ENCODE assay signal across 9 cellular contexts in the genomic region with DNA sequence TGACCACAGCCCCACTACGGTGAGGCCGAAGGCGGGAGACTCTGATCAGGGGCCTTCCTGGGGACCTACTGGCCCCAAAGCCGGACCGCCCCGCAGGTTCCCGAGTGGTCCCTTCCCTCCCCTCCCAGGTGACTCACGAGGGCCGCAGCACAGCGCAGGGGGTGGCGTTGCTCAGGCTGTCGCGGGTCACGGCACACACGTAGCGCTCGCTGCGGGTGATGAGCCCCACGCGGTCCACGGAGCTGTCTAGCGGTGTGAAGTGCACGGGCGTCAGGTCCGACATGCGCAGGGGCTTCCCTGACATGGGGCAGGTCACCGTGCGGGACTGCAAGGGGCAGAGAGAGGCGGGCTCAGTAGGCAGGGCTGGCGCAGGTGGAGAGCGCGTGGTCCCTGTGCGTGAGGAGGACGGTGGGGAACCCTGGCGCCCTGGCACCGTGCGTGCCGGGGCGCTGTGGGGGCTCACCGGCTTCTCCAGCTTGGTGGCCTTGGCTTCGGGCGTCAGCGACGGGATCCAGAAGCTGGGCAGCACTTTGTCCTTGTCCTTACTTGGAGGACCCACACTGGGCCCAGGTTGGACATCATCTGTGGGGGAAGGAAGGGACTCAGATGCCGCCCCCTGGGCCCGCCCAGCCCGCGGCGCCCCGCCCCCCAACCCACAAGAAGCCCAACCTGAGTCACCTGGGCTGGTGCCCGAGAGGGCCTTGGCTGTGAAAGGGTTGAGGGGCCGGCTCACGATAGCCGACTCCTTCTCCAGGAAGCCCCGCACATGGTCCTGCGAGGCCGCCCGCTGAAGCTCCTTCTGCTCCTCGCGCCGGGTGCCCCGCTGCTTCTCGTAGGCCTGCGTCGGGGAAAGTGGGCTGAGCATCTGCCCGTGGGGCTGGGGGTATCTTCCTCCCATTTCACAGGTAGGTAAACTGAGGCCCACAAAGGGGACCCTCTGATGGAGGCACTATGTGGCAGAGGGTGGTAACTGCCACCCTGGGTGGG. TPM values are rescaled to one million over a fixed set of nuclear protein-coding genes. Genes with fewer than 3 reads are reported as not detected.
DNase-seq lines count a peak whose midpoint lies in the region; ATAC-seq, FAIRE-seq and TF ChIP-seq lines count a peak whose summit lies in the region.
"Had no signal": no experiment of that assay in that cellular context is flagged by ENCODE, and none has a peak within 500 bp of the region (broad histone marks: within the 10 kb centered on the region; RNA-seq: fewer than 3 reads in every experiment).

No MANE protein-coding gene starts in this region.

- ATAC-seq in HepG2: no peak
- ATAC-seq in right lobe of liver: no peak
- ATAC-seq in GM18861 (IDR thresholded peaks at IDR 0.05; ENCODE audit: unreplicated experiment): no peak

- no peaks in the 10 kb centered on the region for H3K79me2 ChIP-seq in HepG2 (ENCODE audit: insufficient read depth, low read length)

- intact Hi-C loops in HepG2 (cut with micrococcal nuclease; ENCODE audit: unreplicated experiment): no loop called here
- intact Hi-C loops in right lobe of liver (cut with DNase I): no loop called here
- intact Hi-C loops in kidney (cut with DNase I): no loop called here
- intact Hi-C loops in lower leg skin (cut with DNase I; ENCODE audit: low total_unique reads): no loop called here

- H3K36me3 ChIP-seq in HepG2 (replicated peaks in 1 of 2; ENCODE audit: control insufficient read depth in 1 of 2, insufficient read depth in 2 of 2, low read length in 2 of 2) (peaks cover 18 to 46% of the 10 kb centered on the region in 2 experiments), right lobe of liver (peaks cover 0 to 28% (median 12%) of the 10 kb centered on the region in 4 donors), kidney (ENCODE audit: control insufficient read depth in 1 of 2, insufficient read depth in 2 of 2, low read length in 2 of 2) (peaks cover 15 to 28% of the 10 kb centered on the region in 2 donors)

- over 99% methylated on average over 39 of the region's 66 CpGs for WGBS in HepG2 (ENCODE audit: low lambda C conversion rate)
- no CpG with 5 or more reads among the region's 66 CpGs for WGBS in right lobe of liver (ENCODE audit: insufficient coverage, low coverage, low lambda C conversion rate, missing lambda C conversion rate)
- 86 to 87% methylated on average over 36 to 66 of the region's 66 CpGs for WGBS in lower leg skin, 2 donors

- peaks cover 86% of the 10 kb centered on the region for H3K4me1 Mint-ChIP-seq in activated naive CD4-positive, alpha-beta T cell treated with anti-CD3 and anti-CD28 coated beads, Interleukin-2, amount 10 ng/mL, durations not matched to agents 7 days and 5 days

- H3K4me3 ChIP-seq in HepG2 (replicated peaks in 1 of 3; ENCODE audit: insufficient read depth in 1 of 3, low read depth in 2 of 3, low read length in 3 of 3): no peak overlapping the region
- H3K4me3 ChIP-seq in right lobe of liver: no peak overlapping the region
- H3K4me3 ChIP-seq in kidney (ENCODE audit: low read length in 2 of 2): no peak overlapping the region
- H3K4me3 ChIP-seq in lower leg skin (ENCODE audit: low read depth, poor library complexity, severe bottlenecking): no peak overlapping the region

- FAIRE-seq in HepG2 (lab: Jason Lieb, UNC) (no peak), kidney (lab: Jason Lieb, UNC) (no peak)

- H3K27me3 ChIP-seq in HepG2 (ENCODE audit: control insufficient read depth in 1 of 2, insufficient read depth in 2 of 2, low read length in 2 of 2) (no peaks in the 10 kb centered on the region), right lobe of liver (no peaks in the 10 kb centered on the region)

- H3K9ac ChIP-seq in HepG2 (ENCODE audit: insufficient read depth, low read depth, low read length) (no peak overlapping the region), kidney (ENCODE audit: low read length in 2 of 2) (no peak overlapping the region)

- H3K9me3 Mint-ChIP-seq in activated naive CD4-positive, alpha-beta T cell treated with anti-CD3 and anti-CD28 coated beads, Interleukin-2, amount 10 ng/mL, durations not matched to agents 7 days and 5 days: no peaks in the 10 kb centered on the region

- POLR2A ChIA-PET in HepG2 (lab: Yijun Ruan, JAX): no interaction called here

- no peak for TF ChIP-seq EP300 in HepG2 (IDR thresholded peaks at IDR 0.05; ENCODE audit: low read depth in 2 of 2, low read length in 2 of 2)
- TF ChIP-seq EP300 in HepG2 (CRISPR knock-in tag; IDR thresholded peaks at IDR 0.05; ENCODE audit: borderline replicate concordance): no peak

- H2AFZ ChIP-seq in HepG2 (ENCODE audit: low read length): no peak overlapping the region

- H3K4me3 Mint-ChIP-seq in activated naive CD4-positive, alpha-beta T cell treated with anti-CD3 and anti-CD28 coated beads, Interleukin-2, amount 10 ng/mL, durations not matched to agents 7 days and 5 days: peak overlapping the region; percentile 94

- no peak overlapping the region for H3K27ac ChIP-seq in HepG2 (ENCODE audit: extremely low read length, insufficient read depth, low read length)
- H3K27ac ChIP-seq in right lobe of liver: no peak overlapping the region
- no peak overlapping the region for H3K27ac ChIP-seq in kidney (ENCODE audit: low read depth in 2 of 2, low read length in 2 of 2)
- H3K27ac ChIP-seq in substantia nigra (ENCODE audit: low read depth, low read length, poor library complexity, severe bottlenecking): peak overlapping the region; percentile 35

- H3K27me3 Mint-ChIP-seq in activated naive CD4-positive, alpha-beta T cell treated with anti-CD3 and anti-CD28 coated beads, Interleukin-2, amount 10 ng/mL, durations not matched to agents 7 days and 5 days: no peaks in the 10 kb centered on the region

- peaks cover 38% of the 10 kb centered on the region for H3K4me1 ChIP-seq in HepG2 (ENCODE audit: insufficient read depth, low read length)
- peaks cover 0 to 18% (median 0%) of the 10 kb centered on the region in 4 donors for H3K4me1 ChIP-seq in right lobe of liver
- peaks cover 0 to 2% of the 10 kb centered on the region in 2 donors for H3K4me1 ChIP-seq in kidney (ENCODE audit: control insufficient read depth in 1 of 2, insufficient read depth in 1 of 2, low read depth in 1 of 2, low read length in 2 of 2)

- peaks cover 72% of the 10 kb centered on the region for H3K36me3 Mint-ChIP-seq in activated naive CD4-positive, alpha-beta T cell treated with anti-CD3 and anti-CD28 coated beads, Interleukin-2, amount 10 ng/mL, durations not matched to agents 7 days and 5 days

- no peak for TF ChIP-seq POLR2A in HepG2 (IDR thresholded peaks at IDR 0.05; ENCODE audit: insufficient read depth in 1 of 2, low read depth in 2 of 2, low read length in 2 of 2)
- no peak for TF ChIP-seq POLR2A in right lobe of liver (IDR thresholded peaks at IDR 0.05)
- TF ChIP-seq POLR2A in lower leg skin (IDR thresholded peaks at IDR 0.05): no peak

- in situ Hi-C loops in HepG2 (cut with HindIII; ENCODE audit: extremely low pct_ligation_motif_present, low pct_unique_long_range_greater_than_20kb): no loop called here

- TF ChIP-seq RAD21 in HepG2 (CRISPR knock-in tag; IDR thresholded peaks at IDR 0.05): no peak

- H4K20me1 ChIP-seq in HepG2 (ENCODE audit: insufficient read depth, low read length): no peaks in the 10 kb centered on the region

- DNase-seq in HepG2 (ENCODE audit: low spot score) (no peak), right lobe of liver (no peak), kidney (peak; percentile 79), substantia nigra (lab: John Stamatoyannopoulos, UW) (no peak), lower leg skin (ENCODE audit: low spot score in 2 of 2) (no peak), hippocampal formation (lab: John Stamatoyannopoulos, UW) (no peak)
- peak; percentile 57 for DNase-seq in activated naive CD4-positive, alpha-beta T cell treated with anti-CD3 and anti-CD28 coated beads, Interleukin-2, amount 10 ng/mL, durations not matched to agents 7 days and 5 days

- H3K9me3 ChIP-seq in HepG2 (ENCODE audit: low read length) (no peaks in the 10 kb centered on the region), right lobe of liver (no peaks in the 10 kb centered on the region), kidney (ENCODE audit: control insufficient read depth in 1 of 2, low read length in 2 of 2) (no peaks in the 10 kb centered on the region)

- H3K4me2 ChIP-seq in HepG2 (ENCODE audit: low read depth, low read length): no peak overlapping the region

- no TSS peak for BruUV-seq in HepG2 (replicated peaks; lab: Mats Ljungman, UMichigan)

- TF ChIP-seq CTCF in HepG2 (CRISPR knock-in tag; IDR thresholded peaks at IDR 0.05): no peak
- TF ChIP-seq CTCF in right lobe of liver (IDR thresholded peaks at IDR 0.05): no peak
- no peak for TF ChIP-seq CTCF in kidney (IDR thresholded peaks at IDR 0.05; ENCODE audit: borderline replicate concordance, extremely low read depth, insufficient read depth)
- TF ChIP-seq CTCF in lower leg skin (IDR thresholded peaks at IDR 0.05): no peak

- CTCF ChIA-PET in HepG2 (lab: Yijun Ruan, JAX; ENCODE audit: low intra/inter-chr PET ratio, low total read pairs): no interaction called here
- CTCF ChIA-PET in activated naive CD4-positive, alpha-beta T cell treated with anti-CD3 and anti-CD28 coated beads, Interleukin-2, amount 10 ng/mL, durations not matched to agents 7 days and 5 days (lab: Charles Lee): interaction anchor here (2.2 kb wide), 1 partner anchor 14 kb away, joined by 7 read pairs; no protein-coding TSS in a partner anchor

- H3K27ac Mint-ChIP-seq in activated naive CD4-positive, alpha-beta T cell treated with anti-CD3 and anti-CD28 coated beads, Interleukin-2, amount 10 ng/mL, durations not matched to agents 7 days and 5 days: peak overlapping the region; percentile 98

RNA-seq across cellular contexts. Expression of a gene that starts 23.7 kb away (rescaled TPM):
- total RNA-seq in HepG2 (2016; rRNA removed; fragmentation: Illumina TruSeq; extraction: Trizol) (78.0 and 81.4 TPM in 2 replicates), right lobe of liver (10 to 100 TPM; 16.2 to 31.9 (median 23.2) TPM), kidney (52.8 TPM), lower leg skin (10 to 100 TPM; 62.0 to 84.8 (median 66.8) TPM)
- 40.9 and 41.1 TPM in 2 replicates for total RNA-seq in HepG2 (2016; cell fraction: cytosol; rRNA removed; fragmentation: Illumina TruSeq; extraction: Trizol; ENCODE audit: low read depth)
- 74.5 and 94.1 TPM in 2 replicates for total RNA-seq in HepG2 (2016; cell fraction: insoluble cytoplasmic fraction; rRNA removed; fragmentation: Illumina TruSeq; extraction: Trizol)
- total RNA-seq in HepG2 (2016; cell fraction: membrane; rRNA removed; fragmentation: Illumina TruSeq; extraction: Trizol): 33.6 and 34.5 TPM in 2 replicates
- 36.2 and 36.7 TPM in 2 replicates for total RNA-seq in HepG2 (2016; cell fraction: nucleus; rRNA removed; fragmentation: Illumina TruSeq; extraction: Trizol)
- polyA plus RNA-seq in HepG2 (2011; rRNA removed) (54.3 and 58.4 TPM in 2 replicates), kidney (ENCODE audit: insufficient read depth, low read depth, low replicate concordance) (122 TPM)
- 53.5 and 96.5 TPM in 2 replicates for polyA plus RNA-seq in HepG2 (2011; cell fraction: cytosol; rRNA removed)
- polyA plus RNA-seq in HepG2 (2011; cell fraction: nucleus; rRNA removed): 112 and 135 TPM in 2 replicates
- 35.5 and 41.6 TPM in 2 replicates for polyA plus RNA-seq in HepG2 (2012)
- polyA plus RNA-seq in HepG2 (2016; cell fraction: cytosol; fragmentation: Illumina TruSeq; extraction: Trizol; ENCODE audit: low read depth): 38.2 and 39.1 TPM in 2 replicates
- polyA plus RNA-seq in HepG2 (2016; cell fraction: insoluble cytoplasmic fraction; fragmentation: Illumina TruSeq; extraction: Trizol; ENCODE audit: low read depth): 86.7 and 88.4 TPM in 2 replicates
- 28.0 and 28.7 TPM in 2 replicates for polyA plus RNA-seq in HepG2 (2016; cell fraction: membrane; fragmentation: Illumina TruSeq; extraction: Trizol; ENCODE audit: low read depth)
- polyA plus RNA-seq in HepG2 (2016; cell fraction: nucleus; fragmentation: Illumina TruSeq; extraction: Trizol; ENCODE audit: insufficient read depth, low read depth): 63.0 and 67.6 TPM in 2 replicates
- 91.2 and 148 TPM in 2 replicates for polyA minus RNA-seq in HepG2 (2011; rRNA and poly(A)+ RNA removed; ENCODE audit: low replicate concordance)
- 26.7 and 28.8 TPM in 2 replicates for polyA minus RNA-seq in HepG2 (2011; cell fraction: cytosol; rRNA and poly(A)+ RNA removed)
- polyA minus RNA-seq in HepG2 (2011; cell fraction: nucleus; rRNA and poly(A)+ RNA removed): 18.2 and 20.6 TPM in 2 replicates

RNA-seq across cellular contexts. Expression of a gene that starts 24.4 kb away (rescaled TPM):
- total RNA-seq in HepG2 (2016; rRNA removed; fragmentation: Illumina TruSeq; extraction: Trizol) (0.51 and 0.82 TPM in 2 replicates), right lobe of liver (1 to 10 TPM; 2.5 to 5.9 (median 3.1) TPM), kidney (14.9 TPM), lower leg skin (10 to 100 TPM; 13.9 to 31.2 (median 18.6) TPM)
- 1.1 and 1.6 TPM in 2 replicates for total RNA-seq in HepG2 (2016; cell fraction: cytosol; rRNA removed; fragmentation: Illumina TruSeq; extraction: Trizol; ENCODE audit: low read depth)
- 0.43 and 0.97 TPM in 2 replicates for total RNA-seq in HepG2 (2016; cell fraction: insoluble cytoplasmic fraction; rRNA removed; fragmentation: Illumina TruSeq; extraction: Trizol)
- total RNA-seq in HepG2 (2016; cell fraction: membrane; rRNA removed; fragmentation: Illumina TruSeq; extraction: Trizol): 0.56 and 0.79 TPM in 2 replicates
- total RNA-seq in HepG2 (2016; cell fraction: nucleus; rRNA removed; fragmentation: Illumina TruSeq; extraction: Trizol): 0.78 and 1.3 TPM in 2 replicates
- polyA plus RNA-seq in HepG2 (2011; rRNA removed) (0.64 and 0.66 TPM in 2 replicates), kidney (ENCODE audit: insufficient read depth, low read depth, low replicate concordance) (17.6 TPM)
- 0.69 and 0.98 TPM in 2 replicates for polyA plus RNA-seq in HepG2 (2011; cell fraction: cytosol; rRNA removed)
- polyA plus RNA-seq in HepG2 (2011; cell fraction: nucleus; rRNA removed): 1.2 and 1.3 TPM in 2 replicates
- 0.49 and 0.83 TPM in 2 replicates for polyA plus RNA-seq in HepG2 (2012)
- 0.18 and 0.40 TPM in 2 replicates for polyA plus RNA-seq in HepG2 (2016; cell fraction: cytosol; fragmentation: Illumina TruSeq; extraction: Trizol; ENCODE audit: low read depth)
- polyA plus RNA-seq in HepG2 (2016; cell fraction: insoluble cytoplasmic fraction; fragmentation: Illumina TruSeq; extraction: Trizol; ENCODE audit: low read depth): 0.44 and 0.60 TPM in 2 replicates
- 0.39 and 0.42 TPM in 2 replicates for polyA plus RNA-seq in HepG2 (2016; cell fraction: membrane; fragmentation: Illumina TruSeq; extraction: Trizol; ENCODE audit: low read depth)
- polyA plus RNA-seq in HepG2 (2016; cell fraction: nucleus; fragmentation: Illumina TruSeq; extraction: Trizol; ENCODE audit: insufficient read depth, low read depth): 0.57 and 2.1 TPM in 2 replicates
- 0.84 and 1.8 TPM in 2 replicates for polyA minus RNA-seq in HepG2 (2011; rRNA and poly(A)+ RNA removed; ENCODE audit: low replicate concordance)
- polyA minus RNA-seq in HepG2 (2011; cell fraction: cytosol; rRNA and poly(A)+ RNA removed): 0.44 and 0.99 TPM in 2 replicates
- 1.4 and 1.7 TPM in 2 replicates for polyA minus RNA-seq in HepG2 (2011; cell fraction: nucleus; rRNA and poly(A)+ RNA removed)
- total RNA-seq: skeletal muscle tissue had no signal

RNA-seq across cellular contexts. Expression of a gene that starts 28.9 kb away (rescaled TPM):
- total RNA-seq in HepG2 (2016; rRNA removed; fragmentation: Illumina TruSeq; extraction: Trizol) (1.7 and 10.1 TPM in 2 replicates), right lobe of liver (10 to 100 TPM in 3 of 6 experiments, 1 to 10 TPM in 3; 5.3 to 18.0 (median 10.9) TPM), kidney (18.4 TPM), lower leg skin (10 to 100 TPM in 2 of 4 donors, 1 to 10 TPM in 2; 8.8 to 15.3 (median 10.9) TPM)
- 2.9 TPM in 2 replicates for total RNA-seq in HepG2 (2016; cell fraction: cytosol; rRNA removed; fragmentation: Illumina TruSeq; extraction: Trizol; ENCODE audit: low read depth)
- 2.5 and 10.4 TPM in 2 replicates for total RNA-seq in HepG2 (2016; cell fraction: insoluble cytoplasmic fraction; rRNA removed; fragmentation: Illumina TruSeq; extraction: Trizol)
- total RNA-seq in HepG2 (2016; cell fraction: membrane; rRNA removed; fragmentation: Illumina TruSeq; extraction: Trizol): 3.9 and 4.3 TPM in 2 replicates
- total RNA-seq in HepG2 (2016; cell fraction: nucleus; rRNA removed; fragmentation: Illumina TruSeq; extraction: Trizol): 12.9 and 16.5 TPM in 2 replicates
- polyA plus RNA-seq in HepG2 (2011; rRNA removed) (3.0 and 3.3 TPM in 2 replicates), kidney (ENCODE audit: insufficient read depth, low read depth, low replicate concordance) (27.5 TPM)
- polyA plus RNA-seq in HepG2 (2011; cell fraction: cytosol; rRNA removed): 0.79 and 1.6 TPM in 2 replicates
- 33.2 and 45.9 TPM in 2 replicates for polyA plus RNA-seq in HepG2 (2011; cell fraction: nucleus; rRNA removed)
- 4.9 and 5.2 TPM in 2 replicates for polyA plus RNA-seq in HepG2 (2012)
- polyA plus RNA-seq in HepG2 (2016; cell fraction: cytosol; fragmentation: Illumina TruSeq; extraction: Trizol; ENCODE audit: low read depth): 4.8 and 4.9 TPM in 2 replicates
- 3.3 and 3.5 TPM in 2 replicates for polyA plus RNA-seq in HepG2 (2016; cell fraction: insoluble cytoplasmic fraction; fragmentation: Illumina TruSeq; extraction: Trizol; ENCODE audit: low read depth)
- 4.3 and 6.1 TPM in 2 replicates for polyA plus RNA-seq in HepG2 (2016; cell fraction: membrane; fragmentation: Illumina TruSeq; extraction: Trizol; ENCODE audit: low read depth)
- 61.4 and 74.8 TPM in 2 replicates for polyA plus RNA-seq in HepG2 (2016; cell fraction: nucleus; fragmentation: Illumina TruSeq; extraction: Trizol; ENCODE audit: insufficient read depth, low read depth)
- 0.14 and 0.50 TPM in 2 replicates for polyA minus RNA-seq in HepG2 (2011; rRNA and poly(A)+ RNA removed; ENCODE audit: low replicate concordance)
- not detected in 2 replicates for polyA minus RNA-seq in HepG2 (2011; cell fraction: cytosol; rRNA and poly(A)+ RNA removed)
- polyA minus RNA-seq in HepG2 (2011; cell fraction: nucleus; rRNA and poly(A)+ RNA removed): 3.1 and 4.0 TPM in 2 replicates

RNA-seq across cellular contexts. Expression of a gene that starts 34.3 kb away (rescaled TPM):
- total RNA-seq in HepG2 (2016; rRNA removed; fragmentation: Illumina TruSeq; extraction: Trizol) (1.5 and 1.6 TPM in 2 replicates), right lobe of liver (1 to 10 TPM; 4.0 to 8.5 (median 5.5) TPM), kidney (27.4 TPM), lower leg skin (10 to 100 TPM; 19.6 to 53.1 (median 24.5) TPM)
- total RNA-seq in HepG2 (2016; cell fraction: cytosol; rRNA removed; fragmentation: Illumina TruSeq; extraction: Trizol; ENCODE audit: low read depth): 1.2 TPM in 2 replicates
- total RNA-seq in HepG2 (2016; cell fraction: insoluble cytoplasmic fraction; rRNA removed; fragmentation: Illumina TruSeq; extraction: Trizol): 1.2 and 1.4 TPM in 2 replicates
- total RNA-seq in HepG2 (2016; cell fraction: membrane; rRNA removed; fragmentation: Illumina TruSeq; extraction: Trizol): 1.8 and 1.9 TPM in 2 replicates
- total RNA-seq in HepG2 (2016; cell fraction: nucleus; rRNA removed; fragmentation: Illumina TruSeq; extraction: Trizol): 2.2 and 3.7 TPM in 2 replicates
- polyA plus RNA-seq in HepG2 (2011; rRNA removed) (0.62 and 0.74 TPM in 2 replicates), kidney (ENCODE audit: insufficient read depth, low read depth, low replicate concordance) (4.9 TPM)
- 0.22 and 0.24 TPM in 2 replicates for polyA plus RNA-seq in HepG2 (2011; cell fraction: cytosol; rRNA removed)
- polyA plus RNA-seq in HepG2 (2011; cell fraction: nucleus; rRNA removed): 3.3 and 4.2 TPM in 2 replicates
- 5.1 and 5.6 TPM in 2 replicates for polyA plus RNA-seq in HepG2 (2012)
- polyA plus RNA-seq in HepG2 (2016; cell fraction: cytosol; fragmentation: Illumina TruSeq; extraction: Trizol; ENCODE audit: low read depth): 0.41 and 0.69 TPM in 2 replicates
- 4.8 and 6.1 TPM in 2 replicates for polyA plus RNA-seq in HepG2 (2016; cell fraction: insoluble cytoplasmic fraction; fragmentation: Illumina TruSeq; extraction: Trizol; ENCODE audit: low read depth)
- 0.89 and 1.1 TPM in 2 replicates for polyA plus RNA-seq in HepG2 (2016; cell fraction: membrane; fragmentation: Illumina TruSeq; extraction: Trizol; ENCODE audit: low read depth)
- 11.5 and 11.7 TPM in 2 replicates for polyA plus RNA-seq in HepG2 (2016; cell fraction: nucleus; fragmentation: Illumina TruSeq; extraction: Trizol; ENCODE audit: insufficient read depth, low read depth)
- polyA minus RNA-seq in HepG2 (2011; rRNA and poly(A)+ RNA removed; ENCODE audit: low replicate concordance): 0.98 and 1.4 TPM in 2 replicates
- polyA minus RNA-seq in HepG2 (2011; cell fraction: cytosol; rRNA and poly(A)+ RNA removed): 1.8 and 2.5 TPM in 2 replicates
- polyA minus RNA-seq in HepG2 (2011; cell fraction: nucleus; rRNA and poly(A)+ RNA removed): 1.5 and 1.8 TPM in 2 replicates

RNA-seq across cellular contexts. Expression of a gene that starts 44.2 kb away (rescaled TPM):
- 124 and 225 TPM in 2 replicates for total RNA-seq in HepG2 (2016; rRNA removed; fragmentation: Illumina TruSeq; extraction: Trizol)
- 222 and 258 TPM in 2 replicates for total RNA-seq in HepG2 (2016; cell fraction: cytosol; rRNA removed; fragmentation: Illumina TruSeq; extraction: Trizol; ENCODE audit: low read depth)
- total RNA-seq in HepG2 (2016; cell fraction: insoluble cytoplasmic fraction; rRNA removed; fragmentation: Illumina TruSeq; extraction: Trizol): 102 and 228 TPM in 2 replicates
- total RNA-seq in HepG2 (2016; cell fraction: membrane; rRNA removed; fragmentation: Illumina TruSeq; extraction: Trizol): 261 and 289 TPM in 2 replicates
- total RNA-seq in HepG2 (2016; cell fraction: nucleus; rRNA removed; fragmentation: Illumina TruSeq; extraction: Trizol): 141 and 165 TPM in 2 replicates
- 121 and 149 TPM in 2 replicates for polyA plus RNA-seq in HepG2 (2011; rRNA removed)
- polyA plus RNA-seq in HepG2 (2011; cell fraction: cytosol; rRNA removed): 105 and 151 TPM in 2 replicates
- polyA plus RNA-seq in HepG2 (2011; cell fraction: nucleus; rRNA removed): 256 and 257 TPM in 2 replicates
- 143 and 177 TPM in 2 replicates for polyA plus RNA-seq in HepG2 (2012)
- polyA plus RNA-seq in HepG2 (2016; cell fraction: cytosol; fragmentation: Illumina TruSeq; extraction: Trizol; ENCODE audit: low read depth): 245 and 266 TPM in 2 replicates
- 107 and 130 TPM in 2 replicates for polyA plus RNA-seq in HepG2 (2016; cell fraction: insoluble cytoplasmic fraction; fragmentation: Illumina TruSeq; extraction: Trizol; ENCODE audit: low read depth)
- 257 and 263 TPM in 2 replicates for polyA plus RNA-seq in HepG2 (2016; cell fraction: membrane; fragmentation: Illumina TruSeq; extraction: Trizol; ENCODE audit: low read depth)
- polyA plus RNA-seq in HepG2 (2016; cell fraction: nucleus; fragmentation: Illumina TruSeq; extraction: Trizol; ENCODE audit: insufficient read depth, low read depth): 289 and 295 TPM in 2 replicates
- 0.65 and 115 TPM in 2 replicates for polyA minus RNA-seq in HepG2 (2011; rRNA and poly(A)+ RNA removed; ENCODE audit: low replicate concordance)
- 72.8 and 82.9 TPM in 2 replicates for polyA minus RNA-seq in HepG2 (2011; cell fraction: cytosol; rRNA and poly(A)+ RNA removed)
- polyA minus RNA-seq in HepG2 (2011; cell fraction: nucleus; rRNA and poly(A)+ RNA removed): 27.6 and 29.2 TPM in 2 replicates
- 100 to 1,000 TPM; 123 to 335 (median 245) TPM for total RNA-seq in right lobe of liver
- 235 TPM for total RNA-seq in kidney
- polyA plus RNA-seq in kidney (ENCODE audit: insufficient read depth, low read depth, low replicate concordance): 317 TPM
- total RNA-seq in lower leg skin: 100 to 1,000 TPM; 130 to 198 (median 146) TPM

Comparison
In these comparisons a context has a peak if more than half of its experiments do, and no peak if none do; other contexts are left out.
1. DNase-seq: peak in activated naive CD4-positive, alpha-beta T cell treated with anti-CD3 and anti-CD28 coated beads, Interleukin-2, amount 10 ng/mL, durations not matched to agents 7 days and 5 days (single experiment) and kidney (single experiment); none in HepG2 (single experiment), right lobe of liver (0 of 3), substantia nigra (0 of 49), lower leg skin (0 of 2) and hippocampal formation (0 of 2).